In the genomic region with DNA sequence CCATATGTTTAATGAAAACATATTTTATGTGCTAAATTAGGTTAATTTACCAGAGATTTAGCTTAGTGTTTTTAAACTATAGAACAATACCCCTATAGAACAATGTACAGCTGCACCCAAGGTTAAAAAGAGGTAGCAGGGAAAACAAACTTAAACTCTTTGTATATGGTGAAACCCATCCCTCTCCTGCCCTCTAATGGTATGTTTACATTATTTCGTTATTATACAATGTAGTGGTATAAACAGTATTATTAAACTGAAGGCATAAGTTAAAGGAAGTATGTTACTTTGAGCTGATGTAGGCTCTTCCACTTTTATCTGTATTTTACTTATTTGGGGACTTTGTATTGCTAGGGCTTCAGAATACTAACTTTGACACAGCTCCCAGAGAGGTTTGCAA, we compare ENCODE assay signal across 11 cellular contexts. TPM values are rescaled to one million over a fixed set of nuclear protein-coding genes. Genes with fewer than 3 reads are reported as not detected.
DNase-seq lines count a peak whose midpoint lies in the region; ATAC-seq and TF ChIP-seq lines count a peak whose summit lies in the region.
"Had no signal": no experiment of that assay in that cellular context is flagged by ENCODE, and none has a peak within 500 bp of the region (broad histone marks: within the 10 kb centered on the region; RNA-seq: fewer than 3 reads in every experiment).

No MANE protein-coding gene starts in this region.

- POLR2A ChIA-PET in activated CD8-positive, alpha-beta T cell treated with anti-CD3 and anti-CD28 coated beads, Interleukin-2, amount 10 ng/mL, durations not matched to agents 7 days and 5 days (lab: Charles Lee) = no interaction called here
- POLR2A ChIA-PET in activated CD8-positive, alpha-beta T cell treated with anti-CD3 and anti-CD28 coated beads for 36 hours (lab: Charles Lee) = interaction anchor here (0.6 kb wide), 1 partner anchor 124 kb away, joined by 3 read pairs; no protein-coding TSS in a partner anchor
- POLR2A ChIA-PET in activated CD4-positive, alpha-beta memory T cell treated with anti-CD3 and anti-CD28 coated beads, Interleukin-2, amount 10 ng/mL, durations not matched to agents 7 days and 5 days (lab: Charles Lee) = interaction anchor here (1.0 kb wide), 1 partner anchor 422 kb away, joined by 3 read pairs; the partner anchor contains the start of genes ORC1 and PRPF38A

- no peaks in the 10 kb centered on the region for H3K9me3 Mint-ChIP-seq in activated CD8-positive, alpha-beta T cell treated with anti-CD3 and anti-CD28 coated beads, Interleukin-2, amount 10 ng/mL, durations not matched to agents 7 days and 5 days (ENCODE audit: insufficient read depth)
- no peaks in the 10 kb centered on the region for H3K9me3 Mint-ChIP-seq in activated CD8-positive, alpha-beta T cell treated with anti-CD3 and anti-CD28 coated beads for 36 hours
- no peaks in the 10 kb centered on the region for H3K9me3 Mint-ChIP-seq in neural crest cell
- H3K9me3 Mint-ChIP-seq in activated CD4-positive, alpha-beta memory T cell treated with anti-CD3 and anti-CD28 coated beads, Interleukin-2, amount 10 ng/mL, durations not matched to agents 7 days and 5 days = no peaks in the 10 kb centered on the region

- no peaks in the 10 kb centered on the region for H3K4me1 Mint-ChIP-seq in activated CD8-positive, alpha-beta T cell treated with anti-CD3 and anti-CD28 coated beads, Interleukin-2, amount 10 ng/mL, durations not matched to agents 7 days and 5 days (ENCODE audit: low read depth)
- no peaks in the 10 kb centered on the region for H3K4me1 Mint-ChIP-seq in activated CD8-positive, alpha-beta T cell treated with anti-CD3 and anti-CD28 coated beads for 36 hours (ENCODE audit: low read depth)
- no peaks in the 10 kb centered on the region for H3K4me1 Mint-ChIP-seq in neural crest cell
- no peaks in the 10 kb centered on the region for H3K4me1 Mint-ChIP-seq in activated CD4-positive, alpha-beta memory T cell treated with anti-CD3 and anti-CD28 coated beads, Interleukin-2, amount 10 ng/mL, durations not matched to agents 7 days and 5 days

- H3K4me3 Mint-ChIP-seq in activated CD8-positive, alpha-beta T cell treated with anti-CD3 and anti-CD28 coated beads, Interleukin-2, amount 10 ng/mL, durations not matched to agents 7 days and 5 days = no peak overlapping the region
- no peak overlapping the region for H3K4me3 Mint-ChIP-seq in activated CD8-positive, alpha-beta T cell treated with anti-CD3 and anti-CD28 coated beads for 36 hours
- no peak overlapping the region for H3K4me3 Mint-ChIP-seq in neural crest cell
- no peak overlapping the region for H3K4me3 Mint-ChIP-seq in activated CD4-positive, alpha-beta memory T cell treated with anti-CD3 and anti-CD28 coated beads, Interleukin-2, amount 10 ng/mL, durations not matched to agents 7 days and 5 days

- no peak for DNase-seq in activated CD8-positive, alpha-beta T cell treated with anti-CD3 and anti-CD28 coated beads, Interleukin-2, amount 10 ng/mL, durations not matched to agents 7 days and 5 days
- no peak for DNase-seq in activated CD8-positive, alpha-beta T cell treated with anti-CD3 and anti-CD28 coated beads for 36 hours
- DNase-seq in LNCaP clone FGC (ENCODE audit: low read depth) = no peak
- DNase-seq in SW480 (ENCODE audit: low spot score) = peak; percentile 16
- no peak for DNase-seq in neural crest cell (ENCODE audit: low read depth, low spot score)
- DNase-seq in iPS-NIHi7 (ENCODE audit: extremely low spot score) = no peak
- no peak for DNase-seq in activated CD4-positive, alpha-beta memory T cell treated with anti-CD3 and anti-CD28 coated beads, Interleukin-2, amount 10 ng/mL, durations not matched to agents 7 days and 5 days
- DNase-seq: C1 segment of cervical spinal cord, NCI-H187 treated with DMSO at 0.1 percent for 48 hours, WERI-Rb-1 had no signal

- H3K4me3 ChIP-seq in LNCaP clone FGC (ENCODE audit: low read depth, low read length) = no peak overlapping the region

- intact Hi-C loops in activated CD8-positive, alpha-beta T cell treated with anti-CD3 and anti-CD28 coated beads for 36 hours (cut with micrococcal nuclease) = no loop called here

- no peaks in the 10 kb centered on the region for H3K27me3 Mint-ChIP-seq in activated CD8-positive, alpha-beta T cell treated with anti-CD3 and anti-CD28 coated beads, Interleukin-2, amount 10 ng/mL, durations not matched to agents 7 days and 5 days (ENCODE audit: low read depth)
- no peaks in the 10 kb centered on the region for H3K27me3 Mint-ChIP-seq in activated CD8-positive, alpha-beta T cell treated with anti-CD3 and anti-CD28 coated beads for 36 hours
- no peaks in the 10 kb centered on the region for H3K27me3 Mint-ChIP-seq in neural crest cell (ENCODE audit: low read depth)
- no peaks in the 10 kb centered on the region for H3K27me3 Mint-ChIP-seq in activated CD4-positive, alpha-beta memory T cell treated with anti-CD3 and anti-CD28 coated beads, Interleukin-2, amount 10 ng/mL, durations not matched to agents 7 days and 5 days

- H3K36me3 Mint-ChIP-seq in activated CD8-positive, alpha-beta T cell treated with anti-CD3 and anti-CD28 coated beads, Interleukin-2, amount 10 ng/mL, durations not matched to agents 7 days and 5 days (ENCODE audit: low read depth) = peaks cover 6% of the 10 kb centered on the region
- H3K36me3 Mint-ChIP-seq in activated CD8-positive, alpha-beta T cell treated with anti-CD3 and anti-CD28 coated beads for 36 hours (ENCODE audit: low read depth) = peaks cover 5% of the 10 kb centered on the region
- H3K36me3 Mint-ChIP-seq in neural crest cell (ENCODE audit: low read depth) = peaks cover 3% of the 10 kb centered on the region
- peaks cover 3% of the 10 kb centered on the region for H3K36me3 Mint-ChIP-seq in activated CD4-positive, alpha-beta memory T cell treated with anti-CD3 and anti-CD28 coated beads, Interleukin-2, amount 10 ng/mL, durations not matched to agents 7 days and 5 days (ENCODE audit: low read depth)

- no peak overlapping the region for H3K27ac Mint-ChIP-seq in activated CD8-positive, alpha-beta T cell treated with anti-CD3 and anti-CD28 coated beads, Interleukin-2, amount 10 ng/mL, durations not matched to agents 7 days and 5 days
- H3K27ac Mint-ChIP-seq in activated CD8-positive, alpha-beta T cell treated with anti-CD3 and anti-CD28 coated beads for 36 hours = no peak overlapping the region
- no peak overlapping the region for H3K27ac Mint-ChIP-seq in neural crest cell (ENCODE audit: unreplicated experiment)
- no peak overlapping the region for H3K27ac Mint-ChIP-seq in activated CD4-positive, alpha-beta memory T cell treated with anti-CD3 and anti-CD28 coated beads, Interleukin-2, amount 10 ng/mL, durations not matched to agents 7 days and 5 days

- CTCF ChIA-PET in activated CD8-positive, alpha-beta T cell treated with anti-CD3 and anti-CD28 coated beads, Interleukin-2, amount 10 ng/mL, durations not matched to agents 7 days and 5 days (lab: Charles Lee) = interaction anchor here (0.7 to 1.7 kb wide), 11 partner anchors 11 to 140 kb away, joined by 3 to 8 read pairs (median 3); partner anchors contain the start of genes COA7 and ZYG11A
- CTCF ChIA-PET in activated CD8-positive, alpha-beta T cell treated with anti-CD3 and anti-CD28 coated beads for 36 hours (lab: Charles Lee) = interaction anchor here (0.9 to 1.7 kb wide), 9 partner anchors 11 to 140 kb away, joined by 3 to 5 read pairs (median 3); partner anchors contain the start of gene ZYG11A
- CTCF ChIA-PET in activated CD4-positive, alpha-beta memory T cell treated with anti-CD3 and anti-CD28 coated beads, Interleukin-2, amount 10 ng/mL, durations not matched to agents 7 days and 5 days (lab: Charles Lee) = interaction anchor here (0.7 to 2.1 kb wide), 6 partner anchors 16 to 422 kb away, joined by 3 to 12 read pairs (median 4); partner anchors contain the start of genes ORC1, PRPF38A and ZYG11A

- ATAC-seq in activated CD8-positive, alpha-beta T cell treated with anti-CD3 and anti-CD28 coated beads, Interleukin-2, amount 10 ng/mL, durations not matched to agents 7 days and 5 days = peak; percentile 61
- no peak for ATAC-seq in activated CD8-positive, alpha-beta T cell treated with anti-CD3 and anti-CD28 coated beads for 36 hours
- no peak for ATAC-seq in HG03175 (IDR thresholded peaks at IDR 0.05; ENCODE audit: unreplicated experiment)

- TF ChIP-seq CTCF in activated CD8-positive, alpha-beta T cell treated with anti-CD3 and anti-CD28 coated beads for 36 hours (IDR thresholded peaks at IDR 0.05) = no peak
- TF ChIP-seq CTCF in LNCaP clone FGC (IDR thresholded peaks at IDR 0.05; ENCODE audit: control insufficient read depth, extremely low read depth, insufficient read depth) (peak; percentile 47), neural crest cell (conservative IDR thresholded peaks at IDR 0.05) (peak; percentile 50)

RNA-seq across cellular contexts. Expression of gene ZYG11A, which starts 16.7 kb away (rescaled TPM):
- under 1 TPM; 0.13 to 0.16 TPM for total RNA-seq in activated CD8-positive, alpha-beta T cell treated with anti-CD3 and anti-CD28 coated beads, Interleukin-2, amount 10 ng/mL, durations not matched to agents 7 days and 5 days
- under 1 TPM; 0.13 to 0.16 TPM for total RNA-seq in activated CD8-positive, alpha-beta T cell treated with anti-CD3 and anti-CD28 coated beads for 36 hours
- 0.14 and 0.19 TPM in 2 replicates for total RNA-seq in neural crest cell
- total RNA-seq in activated CD4-positive, alpha-beta memory T cell treated with anti-CD3 and anti-CD28 coated beads, Interleukin-2, amount 10 ng/mL, durations not matched to agents 7 days and 5 days = under 1 TPM; 0.25 to 0.30 TPM
